7 cellular contexts compared by ENCODE assay signal in genomic region chr3:181265750-181266333, GRCh38.
DNase-seq lines count a peak whose midpoint lies in the region; ATAC-seq lines count a peak whose summit lies in the region.

No MANE protein-coding gene starts in this region.

- peaks cover 0 to 29% (median 5%) of the 10 kb centered on the region in 6 donors for H3K9me3 Mint-ChIP-seq in immature natural killer cell

- H3K36me3 Mint-ChIP-seq in immature natural killer cell: no peaks in the 10 kb centered on the region

- DNase-seq in NCI-H69 (lab: John Stamatoyannopoulos, UW) (peak; percentile 27), immature natural killer cell (no peak), NCI-H187 treated with DMSO at 0.1 percent for 48 hours (lab: John Stamatoyannopoulos, UW) (no peak), SKM-1 (lab: John Stamatoyannopoulos, UW; ENCODE audit: unreplicated experiment) (no peak), NCI-H82 (lab: John Stamatoyannopoulos, UW) (no peak)

- peak overlapping the region; percentile 18 to 74 (median 68) for H3K4me3 Mint-ChIP-seq in immature natural killer cell

- no peaks in the 10 kb centered on the region for H3K4me1 Mint-ChIP-seq in immature natural killer cell

- H3K27me3 Mint-ChIP-seq in immature natural killer cell (ENCODE audit: low read depth in 3 of 3): peaks cover 0 to 2% (median under 1%) of the 10 kb centered on the region in 3 donors

- peak overlapping the region in 2 of 6 donors; percentile 10 to 12 for H3K27ac Mint-ChIP-seq in immature natural killer cell

- ATAC-seq in GM18873 (IDR thresholded peaks at IDR 0.05; ENCODE audit: low FRiP score, unreplicated experiment): peak; percentile 79
- ATAC-seq in HG02588 (IDR thresholded peaks at IDR 0.05; ENCODE audit: unreplicated experiment): peak; percentile 85
